ENCODE assay signal across 12 cellular contexts in the genomic region with DNA sequence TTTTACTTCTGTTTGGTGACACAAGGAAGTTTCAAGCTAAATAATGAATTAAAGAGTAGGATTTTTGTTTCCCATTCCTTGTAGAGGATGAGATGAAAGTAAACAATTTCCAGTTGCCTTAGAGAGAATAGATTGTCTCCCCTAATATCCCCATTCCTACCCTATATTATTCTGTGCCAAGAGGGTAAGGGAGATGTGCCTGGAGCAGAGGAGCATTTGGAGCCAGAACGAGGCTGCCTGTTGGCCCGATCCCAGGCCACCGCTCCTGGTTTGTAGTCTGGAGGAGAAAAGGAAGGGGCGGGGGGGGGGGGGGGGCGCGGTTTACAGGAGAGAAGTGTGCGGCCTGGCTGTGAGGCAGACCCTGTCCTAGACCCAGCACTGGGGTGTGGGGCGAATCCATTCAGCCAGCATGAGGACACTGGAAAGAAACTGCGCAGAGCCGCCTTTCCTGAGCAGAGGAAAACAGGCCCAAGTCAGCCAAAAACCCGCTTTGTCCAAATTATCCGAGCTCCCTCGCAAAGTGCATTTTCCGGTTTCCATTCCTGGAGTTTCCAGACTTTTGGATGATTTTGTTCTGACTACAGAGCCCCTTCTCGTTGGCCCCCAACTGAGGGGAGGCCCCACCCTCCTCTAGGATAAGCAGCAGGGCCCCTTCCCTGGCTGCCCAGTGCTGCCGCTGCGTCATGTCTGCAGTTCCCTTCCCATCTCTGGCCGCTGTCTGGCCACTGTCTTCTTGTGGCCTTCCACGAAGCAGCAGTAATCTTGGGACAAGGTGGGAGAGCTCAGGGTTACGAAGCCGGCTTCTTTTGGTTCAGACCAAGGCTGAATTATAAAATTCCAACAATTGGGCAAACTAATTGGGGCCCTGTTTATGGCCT. TPM values are rescaled to one million over a fixed set of nuclear protein-coding genes. Genes with fewer than 3 reads are reported as not detected.
DNase-seq lines count a peak whose midpoint lies in the region; ATAC-seq and TF ChIP-seq lines count a peak whose summit lies in the region.
"Had no signal": no experiment of that assay in that cellular context is flagged by ENCODE, and none has a peak within 500 bp of the region (broad histone marks: within the 10 kb centered on the region; RNA-seq: fewer than 3 reads in every experiment).

No MANE protein-coding gene starts in this region.

- peak overlapping the region; percentile 76 for H3K27ac ChIP-seq in ACC112 (ENCODE audit: low read depth, low read length)
- peak overlapping the region; percentile 98 for H3K27ac ChIP-seq in RWPE1

- DNase-seq in RWPE1 (ENCODE audit: low spot score) (no peak), fibroblast of the aortic adventitia (ENCODE audit: low read depth) (peak; percentile 84), nucleus accumbens (lab: John Stamatoyannopoulos, UW) (peak in 43 of 56 donors; percentile 20 to 84 (median 54)), DMS114 treated with DMSO at 0.1 percent for 48 hours (lab: John Stamatoyannopoulos, UW; ENCODE audit: unreplicated experiment) (no peak), NCI-H226 (no peak), NCI-H187 (lab: John Stamatoyannopoulos, UW) (no peak)
- DNase-seq: activated CD8-positive, alpha-beta memory T cell treated with anti-CD3 and anti-CD28 coated beads for 24 hours; NCI-H1048; SIG-M5 had no signal

- peaks cover 81% of the 10 kb centered on the region for H3K79me2 ChIP-seq in ACC112 (ENCODE audit: control insufficient read depth, insufficient read depth, low read length, unreplicated experiment)

- no peak for ATAC-seq in GM21528 (IDR thresholded peaks at IDR 0.05; ENCODE audit: low FRiP score, unreplicated experiment)
- ATAC-seq: mucosa of descending colon had no signal

- no peaks in the 10 kb centered on the region for H3K27me3 ChIP-seq in ACC112 (ENCODE audit: insufficient read depth, low read length)

- H3K36me3 ChIP-seq in ACC112 (ENCODE audit: insufficient read depth, low read length): no peaks in the 10 kb centered on the region

- no peak for TF ChIP-seq CTCF in RWPE1 (conservative IDR thresholded peaks at IDR 0.05; ENCODE audit: low read depth)
- no peak for TF ChIP-seq CTCF in fibroblast of the aortic adventitia (IDR thresholded peaks at IDR 0.05; ENCODE audit: insufficient read depth, low read length)

- peak overlapping the region; percentile 66 for H3K4me3 ChIP-seq in ACC112 (ENCODE audit: low read depth, low read length)
- peak overlapping the region; percentile 52 for H3K4me3 ChIP-seq in fibroblast of the aortic adventitia (ENCODE audit: low read depth, low read length)
- H3K4me3 ChIP-seq: mucosa of descending colon had no signal

- POLR2A ChIA-PET in RWPE1 (lab: Yijun Ruan, JAX; ENCODE audit: low non-redundant PET): no interaction called here

- H2AFZ ChIP-seq in ACC112 (ENCODE audit: low read length, unreplicated experiment): no peak overlapping the region

- CTCF ChIA-PET in RWPE1 (lab: Yijun Ruan, JAX): interaction anchor here (0.5 to 1.1 kb wide), 3 partner anchors 12 to 43 kb away, joined by 3 to 8 read pairs (median 3); no protein-coding TSS in a partner anchor

- peaks cover 50% of the 10 kb centered on the region for H3K4me1 ChIP-seq in ACC112 (ENCODE audit: control insufficient read depth, insufficient read depth, low read length, unreplicated experiment)

RNA-seq across cellular contexts. Expression of a gene that starts 23.0 kb away (rescaled TPM):
- 68.0 and 160 TPM in 2 replicates for total RNA-seq in fibroblast of the aortic adventitia (ENCODE audit: low replicate concordance)

RNA-seq across cellular contexts. Expression of a gene that starts 48.9 kb away (rescaled TPM):
- total RNA-seq in fibroblast of the aortic adventitia (ENCODE audit: low replicate concordance): 0.18 TPM in 1 of 2 replicates, not detected in the other

Comparison
In these comparisons a context has a peak if more than half of its experiments do, and no peak if none do; other contexts are left out.
1. DNase-seq: peak in fibroblast of the aortic adventitia (single experiment) and nucleus accumbens (43 of 56); none in RWPE1 (single experiment), DMS114 treated with DMSO at 0.1 percent for 48 hours (single experiment), NCI-H226 (single experiment) and NCI-H187 (0 of 2).